28 cellular contexts compared by ENCODE assay signal in the genomic region with DNA sequence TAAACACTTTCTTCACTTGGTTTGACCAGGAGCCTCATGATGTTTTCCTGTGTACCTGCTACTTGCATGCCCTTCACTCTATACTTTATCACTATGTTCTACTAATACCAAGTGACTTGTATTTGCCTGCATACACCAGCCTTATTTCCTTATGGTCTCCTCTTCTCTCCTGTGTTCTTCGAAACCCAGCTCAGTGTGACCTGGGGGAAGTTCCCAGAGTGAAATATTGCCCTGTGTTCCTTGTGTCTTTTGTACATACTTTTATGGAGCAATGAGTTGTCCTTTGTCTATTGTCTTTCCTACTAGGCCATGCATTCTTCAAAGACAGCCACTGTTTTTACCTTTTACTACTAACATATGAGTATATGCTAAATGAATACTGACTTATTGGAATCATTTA. TPM values are rescaled to one million over a fixed set of nuclear protein-coding genes. Genes with fewer than 3 reads are reported as not detected.
A peak's percentile ranks its signal among the peaks of the same experiment; 100 is the strongest.
DNase-seq lines count a peak whose midpoint lies in the region; ATAC-seq and TF ChIP-seq lines count a peak whose summit lies in the region.
"Had no signal": no experiment of that assay in that cellular context is flagged by ENCODE, and none has a peak within 500 bp of the region (broad histone marks: within the 10 kb centered on the region; RNA-seq: fewer than 3 reads in every experiment).

No MANE protein-coding gene starts in this region.

- H3K27me3 ChIP-seq in RWPE2 (ENCODE audit: insufficient read depth, poor library complexity, severe bottlenecking) (no peaks in the 10 kb centered on the region), SK-N-SH (ENCODE audit: insufficient read depth) (no peaks in the 10 kb centered on the region)
- H3K27me3 ChIP-seq: BE2C, BLaER1 had no signal

- no peak overlapping the region for H2AFZ ChIP-seq in SK-N-SH (ENCODE audit: low read depth)

- TF ChIP-seq RAD21 in SK-N-SH (IDR thresholded peaks at IDR 0.05; ENCODE audit: low read length), result no peak

- H3K9me2 ChIP-seq in SK-N-SH, result no peaks in the 10 kb centered on the region

- no peaks in the 10 kb centered on the region for H3K79me2 ChIP-seq in SK-N-SH (ENCODE audit: insufficient read depth)

- no peaks in the 10 kb centered on the region for H4K20me1 ChIP-seq in SK-N-SH (ENCODE audit: insufficient read depth)
- H4K20me1 ChIP-seq: BLaER1 had no signal

- H3K4me2 ChIP-seq in SK-N-SH, result no peak overlapping the region
- H3K4me2 ChIP-seq: BLaER1 had no signal

- H3K4me1 ChIP-seq in RWPE2 (ENCODE audit: insufficient read depth, poor library complexity, severe bottlenecking) (peaks cover 9% of the 10 kb centered on the region), mucosa of descending colon (ENCODE audit: low read depth) (no peaks in the 10 kb centered on the region), SK-N-SH (ENCODE audit: control insufficient read depth in 1 of 2, insufficient read depth in 2 of 2, low read depth in 1 of 2, low read length in 1 of 2) (no peaks in the 10 kb centered on the region)
- H3K4me1 ChIP-seq: BE2C had no signal

- H3K36me3 ChIP-seq in RWPE2 (ENCODE audit: low read depth) (no peaks in the 10 kb centered on the region; the same call in 1 of the 2 replicates), mucosa of descending colon (ENCODE audit: low read depth) (no peaks in the 10 kb centered on the region), SK-N-SH (replicated peaks in 1 of 2; ENCODE audit: control insufficient read depth in 1 of 2, insufficient read depth in 2 of 2, low read length in 1 of 2) (peaks cover 0 to 22% of the 10 kb centered on the region in 2 experiments)
- H3K36me3 ChIP-seq: BE2C, BLaER1 had no signal

- no peak overlapping the region for H3K9ac ChIP-seq in SK-N-SH
- H3K9ac ChIP-seq: BLaER1 had no signal

- no peak for TF ChIP-seq EP300 in SK-N-SH (IDR thresholded peaks at IDR 0.05; ENCODE audit: borderline replicate concordance in 1 of 2, low read depth in 1 of 2, low read length in 1 of 2)

- H3F3A ChIP-seq in SK-N-SH (replicated peaks; ENCODE audit: insufficient read depth), result no peaks in the 10 kb centered on the region

- TF ChIP-seq CTCF in RWPE2 (IDR thresholded peaks at IDR 0.05; ENCODE audit: poor library complexity, severe bottlenecking) (no peak), mucosa of descending colon (IDR thresholded peaks at IDR 0.05) (no peak), SK-N-SH (IDR thresholded peaks at IDR 0.05) (no peak)

- H3K4me3 ChIP-seq in RWPE2 (ENCODE audit: severe bottlenecking), result no peak overlapping the region
- no peak overlapping the region for H3K4me3 ChIP-seq in mucosa of descending colon
- H3K4me3 ChIP-seq in SK-N-SH (ENCODE audit: low read depth in 2 of 2, low read length in 1 of 2), result no peak overlapping the region
- H3K4me3 ChIP-seq: BLaER1, GM12878 had no signal

- no peaks in the 10 kb centered on the region for H3K9me3 ChIP-seq in RWPE2 (ENCODE audit: severe bottlenecking)
- no peaks in the 10 kb centered on the region for H3K9me3 ChIP-seq in mucosa of descending colon
- H3K9me3 ChIP-seq in SK-N-SH, result 0 out of 2 replicates have a peak, but pooled peaks cover 6% of the 10 kb centered on the region
- H3K9me3 ChIP-seq: BE2C had no signal

- CTCF ChIA-PET in SK-N-SH (lab: Yijun Ruan, JAX), result no interaction called here

- 77% methylated on average over 1 of the region's 1 CpG for WGBS in SK-N-SH (ENCODE audit: low lambda C conversion rate)

- DNase-seq in RWPE2 (ENCODE audit: low spot score) (no peak), kidney tubule cell (ENCODE audit: low spot score) (peak; percentile 11), mucosa of descending colon (no peak), left ventricle myocardium superior (no peak), SK-N-SH (no peak)
- no peak for DNase-seq in activated naive CD4-positive, alpha-beta T cell treated with anti-CD3 and anti-CD28 coated beads, Interleukin-2, amount 50 U/mL, for 16 hours
- DNase-seq: 8988T; ACHN; BE2C; C1 segment of cervical spinal cord; CD4-positive, alpha-beta memory T cell; CD4-positive, CD25-positive, alpha-beta regulatory T cell; CD8-positive, alpha-beta memory T cell; COR-L47; DMS 273 treated with DMSO at 0.1 percent for 48 hours; DMS153; DMS53; DMS79; DND-41; EL; GDM1 had no signal

- POLR2A ChIA-PET in SK-N-SH (lab: Yijun Ruan, JAX), result no interaction called here

- peak overlapping the region; percentile 43 for H3K27ac ChIP-seq in RWPE2 (ENCODE audit: poor library complexity, severe bottlenecking)
- no peak overlapping the region for H3K27ac ChIP-seq in SK-N-SH (ENCODE audit: low read depth in 2 of 2, low read length in 1 of 2)
- H3K27ac ChIP-seq: BLaER1 had no signal

- ATAC-seq in RWPE2 (ENCODE audit: low read depth), result no peak
- peak; percentile 78 for ATAC-seq in mucosa of descending colon
- ATAC-seq in left ventricle myocardium superior, result no peak
- ATAC-seq: GM12878 had no signal

- intact Hi-C loops in mucosa of descending colon (cut with DNase I, micrococcal nuclease), result no loop called here
- intact Hi-C loops in left ventricle myocardium superior (cut with micrococcal nuclease), result no loop called here

TF ChIP-seq in SK-N-SH, 30 proteins besides CTCF, POLR2A, EP300 and RAD21 (continues in another document):
- TF ChIP-seq NRF1 (IDR thresholded peaks at IDR 0.05; ENCODE audit: low read depth, low read length) (no peak), RCOR1 (IDR thresholded peaks at IDR 0.05; ENCODE audit: low read length) (no peak), ELF1 (IDR thresholded peaks at IDR 0.05) (no peak), MEF2A (IDR thresholded peaks at IDR 0.05; ENCODE audit: borderline replicate concordance, low read depth) (no peak), CHD2 (IDR thresholded peaks at IDR 0.05; ENCODE audit: low read length, partially characterized antibody) (no peak), FOXJ3 (CRISPR knock-in tag; IDR thresholded peaks at IDR 0.05) (no peak), TEAD4 (IDR thresholded peaks at IDR 0.05; ENCODE audit: borderline replicate concordance, insufficient read depth) (no peak), EZH2phosphoT487 (IDR thresholded peaks at IDR 0.05; ENCODE audit: borderline replicate concordance, low read depth) (no peak), TAF1 (IDR thresholded peaks at IDR 0.05; ENCODE audit: borderline replicate concordance, low read depth, low read length) (no peak), SMC3 (IDR thresholded peaks at IDR 0.05; ENCODE audit: low read depth, low read length) (no peak), NFIC (IDR thresholded peaks at IDR 0.05; ENCODE audit: borderline replicate concordance) (no peak), FOSL2 (IDR thresholded peaks at IDR 0.05; ENCODE audit: borderline replicate concordance, low read depth) (no peak), GABPA (IDR thresholded peaks at IDR 0.05; ENCODE audit: low read depth) (no peak)
- TF ChIP-seq, protein P1, sequence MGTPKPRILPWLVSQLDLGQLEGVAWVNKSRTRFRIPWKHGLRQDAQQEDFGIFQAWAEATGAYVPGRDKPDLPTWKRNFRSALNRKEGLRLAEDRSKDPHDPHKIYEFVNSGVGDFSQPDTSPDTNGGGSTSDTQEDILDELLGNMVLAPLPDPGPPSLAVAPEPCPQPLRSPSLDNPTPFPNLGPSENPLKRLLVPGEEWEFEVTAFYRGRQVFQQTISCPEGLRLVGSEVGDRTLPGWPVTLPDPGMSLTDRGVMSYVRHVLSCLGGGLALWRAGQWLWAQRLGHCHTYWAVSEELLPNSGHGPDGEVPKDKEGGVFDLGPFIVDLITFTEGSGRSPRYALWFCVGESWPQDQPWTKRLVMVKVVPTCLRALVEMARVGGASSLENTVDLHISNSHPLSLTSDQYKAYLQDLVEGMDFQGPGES (IDR thresholded peaks at IDR 0.05; ENCODE audit: low read depth, low read length), result no peak
- TF ChIP-seq, protein P2, sequence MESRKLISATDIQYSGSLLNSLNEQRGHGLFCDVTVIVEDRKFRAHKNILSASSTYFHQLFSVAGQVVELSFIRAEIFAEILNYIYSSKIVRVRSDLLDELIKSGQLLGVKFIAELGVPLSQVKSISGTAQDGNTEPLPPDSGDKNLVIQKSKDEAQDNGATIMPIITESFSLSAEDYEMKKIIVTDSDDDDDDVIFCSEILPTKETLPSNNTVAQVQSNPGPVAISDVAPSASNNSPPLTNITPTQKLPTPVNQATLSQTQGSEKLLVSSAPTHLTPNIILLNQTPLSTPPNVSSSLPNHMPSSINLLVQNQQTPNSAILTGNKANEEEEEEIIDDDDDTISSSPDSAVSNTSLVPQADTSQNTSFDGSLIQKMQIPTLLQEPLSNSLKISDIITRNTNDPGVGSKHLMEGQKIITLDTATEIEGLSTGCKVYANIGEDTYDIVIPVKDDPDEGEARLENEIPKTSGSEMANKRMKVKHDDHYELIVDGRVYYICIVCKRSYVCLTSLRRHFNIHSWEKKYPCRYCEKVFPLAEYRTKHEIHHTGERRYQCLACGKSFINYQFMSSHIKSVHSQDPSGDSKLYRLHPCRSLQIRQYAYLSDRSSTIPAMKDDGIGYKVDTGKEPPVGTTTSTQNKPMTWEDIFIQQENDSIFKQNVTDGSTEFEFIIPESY (IDR thresholded peaks at IDR 0.05; ENCODE audit: borderline replicate concordance, low read depth), result no peak
- TF ChIP-seq, protein P3, sequence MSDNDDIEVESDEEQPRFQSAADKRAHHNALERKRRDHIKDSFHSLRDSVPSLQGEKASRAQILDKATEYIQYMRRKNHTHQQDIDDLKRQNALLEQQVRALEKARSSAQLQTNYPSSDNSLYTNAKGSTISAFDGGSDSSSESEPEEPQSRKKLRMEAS (IDR thresholded peaks at IDR 0.05; ENCODE audit: low read depth), result no peak
- TF ChIP-seq, protein P4, sequence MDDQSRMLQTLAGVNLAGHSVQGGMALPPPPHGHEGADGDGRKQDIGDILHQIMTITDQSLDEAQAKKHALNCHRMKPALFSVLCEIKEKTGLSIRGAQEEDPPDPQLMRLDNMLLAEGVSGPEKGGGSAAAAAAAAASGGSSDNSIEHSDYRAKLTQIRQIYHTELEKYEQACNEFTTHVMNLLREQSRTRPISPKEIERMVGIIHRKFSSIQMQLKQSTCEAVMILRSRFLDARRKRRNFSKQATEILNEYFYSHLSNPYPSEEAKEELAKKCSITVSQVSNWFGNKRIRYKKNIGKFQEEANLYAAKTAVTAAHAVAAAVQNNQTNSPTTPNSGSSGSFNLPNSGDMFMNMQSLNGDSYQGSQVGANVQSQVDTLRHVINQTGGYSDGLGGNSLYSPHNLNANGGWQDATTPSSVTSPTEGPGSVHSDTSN (IDR thresholded peaks at IDR 0.05), result no peak

RNA-seq across cellular contexts. Expression of a gene that starts 0.6 kb away (rescaled TPM):
- total RNA-seq in mucosa of descending colon (not detected), left ventricle myocardium superior (not detected)
- polyA plus RNA-seq in SK-N-SH (2012; rRNA removed), result not detected in 2 replicates
- not detected in 2 replicates for polyA plus RNA-seq in SK-N-SH (2012; cell fraction: cytosol; rRNA removed)
- 0.04 TPM in 1 of 2 replicates, not detected in the other for polyA plus RNA-seq in SK-N-SH (2012; cell fraction: nucleus; rRNA removed)
- total RNA-seq: A673; CD4-positive, alpha-beta memory T cell; CD4-positive, CD25-positive, alpha-beta regulatory T cell; CD8-positive, alpha-beta memory T cell; Daoy; G401; GM12878 had no signal
- polyA plus RNA-seq: AG04450, CD14-positive monocyte had no signal

RNA-seq across cellular contexts. Expression of a gene that starts 28.3 kb away (rescaled TPM):
- total RNA-seq in mucosa of descending colon (10 to 100 TPM; 16.2 to 25.3 (median 17.1) TPM), left ventricle myocardium superior (50.3 TPM)
- 20.2 and 30.7 TPM in 2 replicates for polyA plus RNA-seq in SK-N-SH (2012; rRNA removed)
- polyA plus RNA-seq in SK-N-SH (2012; cell fraction: cytosol; rRNA removed), result 32.8 and 39.7 TPM in 2 replicates
- polyA plus RNA-seq in SK-N-SH (2012; cell fraction: nucleus; rRNA removed), result 9.1 and 15.5 TPM in 2 replicates
